In the genomic region with DNA sequence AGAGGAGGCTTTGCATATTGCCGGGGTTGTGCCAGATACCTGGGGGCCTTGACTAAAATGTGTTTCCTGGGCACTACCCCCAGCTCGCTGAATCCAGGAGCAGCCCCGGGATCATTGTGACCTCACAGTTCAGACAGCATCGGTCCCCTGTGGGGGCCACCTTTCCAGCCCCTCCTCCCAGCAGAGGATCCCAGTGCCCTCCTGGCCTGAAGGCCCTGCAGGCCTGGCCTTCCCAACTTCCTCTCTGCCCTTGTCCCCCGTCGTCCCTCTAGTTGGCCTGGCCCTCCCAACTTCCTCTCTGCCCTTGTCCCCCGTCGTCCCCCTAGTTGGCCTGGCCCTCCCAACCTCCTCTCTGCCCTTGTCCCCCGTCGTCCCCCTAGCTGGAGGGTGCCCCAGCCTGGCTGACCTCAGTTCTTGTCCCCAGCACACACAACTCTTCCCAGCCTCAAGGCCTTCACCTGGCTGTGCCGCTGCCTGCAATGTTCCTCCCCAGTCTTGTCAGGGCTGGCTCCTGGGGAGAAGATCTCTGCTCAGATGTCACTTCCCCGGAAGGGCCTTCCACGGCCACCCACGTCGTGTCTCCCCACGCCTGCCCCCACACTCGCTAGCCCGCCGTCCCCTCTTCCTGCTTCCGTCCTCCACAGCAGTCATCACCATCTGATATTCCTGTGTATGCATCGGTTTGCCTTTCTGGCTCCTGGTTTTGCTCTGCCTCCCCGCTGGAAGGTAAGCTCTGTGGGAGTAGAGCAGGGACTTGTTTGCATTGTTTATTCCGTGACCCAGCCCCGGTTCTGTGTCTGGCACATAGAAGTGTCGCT, we compare ENCODE assay signal across 1 cellular context.
TF ChIP-seq lines count a peak whose summit lies in the region.

No MANE protein-coding gene starts in this region.

TF ChIP-seq in HCT116, 20 proteins besides CTCF, POLR2A, EP300 and RAD21 (continued from another document):
- TF ChIP-seq, protein P1, sequence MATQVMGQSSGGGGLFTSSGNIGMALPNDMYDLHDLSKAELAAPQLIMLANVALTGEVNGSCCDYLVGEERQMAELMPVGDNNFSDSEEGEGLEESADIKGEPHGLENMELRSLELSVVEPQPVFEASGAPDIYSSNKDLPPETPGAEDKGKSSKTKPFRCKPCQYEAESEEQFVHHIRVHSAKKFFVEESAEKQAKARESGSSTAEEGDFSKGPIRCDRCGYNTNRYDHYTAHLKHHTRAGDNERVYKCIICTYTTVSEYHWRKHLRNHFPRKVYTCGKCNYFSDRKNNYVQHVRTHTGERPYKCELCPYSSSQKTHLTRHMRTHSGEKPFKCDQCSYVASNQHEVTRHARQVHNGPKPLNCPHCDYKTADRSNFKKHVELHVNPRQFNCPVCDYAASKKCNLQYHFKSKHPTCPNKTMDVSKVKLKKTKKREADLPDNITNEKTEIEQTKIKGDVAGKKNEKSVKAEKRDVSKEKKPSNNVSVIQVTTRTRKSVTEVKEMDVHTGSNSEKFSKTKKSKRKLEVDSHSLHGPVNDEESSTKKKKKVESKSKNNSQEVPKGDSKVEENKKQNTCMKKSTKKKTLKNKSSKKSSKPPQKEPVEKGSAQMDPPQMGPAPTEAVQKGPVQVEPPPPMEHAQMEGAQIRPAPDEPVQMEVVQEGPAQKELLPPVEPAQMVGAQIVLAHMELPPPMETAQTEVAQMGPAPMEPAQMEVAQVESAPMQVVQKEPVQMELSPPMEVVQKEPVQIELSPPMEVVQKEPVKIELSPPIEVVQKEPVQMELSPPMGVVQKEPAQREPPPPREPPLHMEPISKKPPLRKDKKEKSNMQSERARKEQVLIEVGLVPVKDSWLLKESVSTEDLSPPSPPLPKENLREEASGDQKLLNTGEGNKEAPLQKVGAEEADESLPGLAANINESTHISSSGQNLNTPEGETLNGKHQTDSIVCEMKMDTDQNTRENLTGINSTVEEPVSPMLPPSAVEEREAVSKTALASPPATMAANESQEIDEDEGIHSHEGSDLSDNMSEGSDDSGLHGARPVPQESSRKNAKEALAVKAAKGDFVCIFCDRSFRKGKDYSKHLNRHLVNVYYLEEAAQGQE (IDR thresholded peaks at IDR 0.05; ENCODE audit: low read depth) = no peak
- no peak for TF ChIP-seq SRF (IDR thresholded peaks at IDR 0.05; ENCODE audit: low read depth)
- no peak for TF ChIP-seq EGR1 (IDR thresholded peaks at IDR 0.05; ENCODE audit: low read depth)
- TF ChIP-seq YY1 (IDR thresholded peaks at IDR 0.05; ENCODE audit: extremely low read depth, insufficient replicate concordance, low read depth, low read length) = no peak
- TF ChIP-seq ZNF274 (IDR thresholded peaks at IDR 0.05; ENCODE audit: low read depth, low read length) = no peak
- TF ChIP-seq, protein P2, sequence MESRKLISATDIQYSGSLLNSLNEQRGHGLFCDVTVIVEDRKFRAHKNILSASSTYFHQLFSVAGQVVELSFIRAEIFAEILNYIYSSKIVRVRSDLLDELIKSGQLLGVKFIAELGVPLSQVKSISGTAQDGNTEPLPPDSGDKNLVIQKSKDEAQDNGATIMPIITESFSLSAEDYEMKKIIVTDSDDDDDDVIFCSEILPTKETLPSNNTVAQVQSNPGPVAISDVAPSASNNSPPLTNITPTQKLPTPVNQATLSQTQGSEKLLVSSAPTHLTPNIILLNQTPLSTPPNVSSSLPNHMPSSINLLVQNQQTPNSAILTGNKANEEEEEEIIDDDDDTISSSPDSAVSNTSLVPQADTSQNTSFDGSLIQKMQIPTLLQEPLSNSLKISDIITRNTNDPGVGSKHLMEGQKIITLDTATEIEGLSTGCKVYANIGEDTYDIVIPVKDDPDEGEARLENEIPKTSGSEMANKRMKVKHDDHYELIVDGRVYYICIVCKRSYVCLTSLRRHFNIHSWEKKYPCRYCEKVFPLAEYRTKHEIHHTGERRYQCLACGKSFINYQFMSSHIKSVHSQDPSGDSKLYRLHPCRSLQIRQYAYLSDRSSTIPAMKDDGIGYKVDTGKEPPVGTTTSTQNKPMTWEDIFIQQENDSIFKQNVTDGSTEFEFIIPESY (IDR thresholded peaks at IDR 0.05; ENCODE audit: extremely low read depth, insufficient replicate concordance, low read length) = no peak
- TF ChIP-seq TCF7L2 (IDR thresholded peaks at IDR 0.05; ENCODE audit: borderline replicate concordance, extremely low read depth, insufficient read depth, insufficient read length) = no peak
- TF ChIP-seq FOSL1 (IDR thresholded peaks at IDR 0.05; ENCODE audit: low read depth) = no peak
- no peak for TF ChIP-seq EZH2phosphoT487 (IDR thresholded peaks at IDR 0.05; ENCODE audit: borderline replicate concordance)
